Comparison of ENCODE assay signal across 1 cellular context in the genomic region with DNA sequence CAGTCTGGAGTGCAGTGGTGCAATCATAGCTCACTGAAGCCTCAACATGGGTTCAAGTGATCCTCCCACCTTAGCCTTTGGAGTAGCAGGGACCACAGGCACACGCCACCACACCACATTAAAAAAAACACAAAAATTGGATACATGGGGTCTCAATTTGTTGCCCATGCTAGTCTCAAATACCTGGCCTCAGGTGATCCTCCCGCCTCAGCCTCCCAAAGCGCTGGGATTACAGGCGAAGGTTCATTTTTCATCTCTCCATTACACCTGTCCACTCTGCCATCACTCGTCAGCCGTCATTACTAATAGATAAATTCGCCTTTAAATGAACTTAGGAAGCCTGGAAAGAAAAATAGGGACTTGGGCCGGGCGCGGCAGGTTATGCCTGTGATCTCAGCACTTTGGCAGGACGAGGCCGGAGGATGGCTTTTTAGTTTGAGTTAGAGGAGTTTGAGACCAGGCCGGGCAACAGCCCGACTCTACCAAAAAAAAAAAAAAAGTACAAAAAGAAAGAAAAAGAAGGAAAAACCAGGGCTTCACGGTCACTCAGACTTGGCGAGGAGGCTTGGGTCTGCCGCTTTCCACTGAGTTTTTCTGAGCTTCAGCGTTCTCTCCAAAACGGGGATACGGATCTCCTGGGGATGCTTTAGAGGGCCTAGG.
TF ChIP-seq lines count a peak whose summit lies in the region.

No MANE protein-coding gene starts in this region.

TF ChIP-seq in HCT116, 20 proteins besides CTCF, POLR2A, EP300 and RAD21 (continued from another document):
- TF ChIP-seq POLR2AphosphoS5 (IDR thresholded peaks at IDR 0.05; ENCODE audit: low read depth, low read length) (no peak), SIN3A (IDR thresholded peaks at IDR 0.05; ENCODE audit: low read depth) (no peak), ATF3 (IDR thresholded peaks at IDR 0.05) (no peak)
- TF ChIP-seq, protein P1, sequence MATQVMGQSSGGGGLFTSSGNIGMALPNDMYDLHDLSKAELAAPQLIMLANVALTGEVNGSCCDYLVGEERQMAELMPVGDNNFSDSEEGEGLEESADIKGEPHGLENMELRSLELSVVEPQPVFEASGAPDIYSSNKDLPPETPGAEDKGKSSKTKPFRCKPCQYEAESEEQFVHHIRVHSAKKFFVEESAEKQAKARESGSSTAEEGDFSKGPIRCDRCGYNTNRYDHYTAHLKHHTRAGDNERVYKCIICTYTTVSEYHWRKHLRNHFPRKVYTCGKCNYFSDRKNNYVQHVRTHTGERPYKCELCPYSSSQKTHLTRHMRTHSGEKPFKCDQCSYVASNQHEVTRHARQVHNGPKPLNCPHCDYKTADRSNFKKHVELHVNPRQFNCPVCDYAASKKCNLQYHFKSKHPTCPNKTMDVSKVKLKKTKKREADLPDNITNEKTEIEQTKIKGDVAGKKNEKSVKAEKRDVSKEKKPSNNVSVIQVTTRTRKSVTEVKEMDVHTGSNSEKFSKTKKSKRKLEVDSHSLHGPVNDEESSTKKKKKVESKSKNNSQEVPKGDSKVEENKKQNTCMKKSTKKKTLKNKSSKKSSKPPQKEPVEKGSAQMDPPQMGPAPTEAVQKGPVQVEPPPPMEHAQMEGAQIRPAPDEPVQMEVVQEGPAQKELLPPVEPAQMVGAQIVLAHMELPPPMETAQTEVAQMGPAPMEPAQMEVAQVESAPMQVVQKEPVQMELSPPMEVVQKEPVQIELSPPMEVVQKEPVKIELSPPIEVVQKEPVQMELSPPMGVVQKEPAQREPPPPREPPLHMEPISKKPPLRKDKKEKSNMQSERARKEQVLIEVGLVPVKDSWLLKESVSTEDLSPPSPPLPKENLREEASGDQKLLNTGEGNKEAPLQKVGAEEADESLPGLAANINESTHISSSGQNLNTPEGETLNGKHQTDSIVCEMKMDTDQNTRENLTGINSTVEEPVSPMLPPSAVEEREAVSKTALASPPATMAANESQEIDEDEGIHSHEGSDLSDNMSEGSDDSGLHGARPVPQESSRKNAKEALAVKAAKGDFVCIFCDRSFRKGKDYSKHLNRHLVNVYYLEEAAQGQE (IDR thresholded peaks at IDR 0.05; ENCODE audit: low read depth), result no peak
